ENCODE assay signal across 8 cellular contexts in the genomic region with DNA sequence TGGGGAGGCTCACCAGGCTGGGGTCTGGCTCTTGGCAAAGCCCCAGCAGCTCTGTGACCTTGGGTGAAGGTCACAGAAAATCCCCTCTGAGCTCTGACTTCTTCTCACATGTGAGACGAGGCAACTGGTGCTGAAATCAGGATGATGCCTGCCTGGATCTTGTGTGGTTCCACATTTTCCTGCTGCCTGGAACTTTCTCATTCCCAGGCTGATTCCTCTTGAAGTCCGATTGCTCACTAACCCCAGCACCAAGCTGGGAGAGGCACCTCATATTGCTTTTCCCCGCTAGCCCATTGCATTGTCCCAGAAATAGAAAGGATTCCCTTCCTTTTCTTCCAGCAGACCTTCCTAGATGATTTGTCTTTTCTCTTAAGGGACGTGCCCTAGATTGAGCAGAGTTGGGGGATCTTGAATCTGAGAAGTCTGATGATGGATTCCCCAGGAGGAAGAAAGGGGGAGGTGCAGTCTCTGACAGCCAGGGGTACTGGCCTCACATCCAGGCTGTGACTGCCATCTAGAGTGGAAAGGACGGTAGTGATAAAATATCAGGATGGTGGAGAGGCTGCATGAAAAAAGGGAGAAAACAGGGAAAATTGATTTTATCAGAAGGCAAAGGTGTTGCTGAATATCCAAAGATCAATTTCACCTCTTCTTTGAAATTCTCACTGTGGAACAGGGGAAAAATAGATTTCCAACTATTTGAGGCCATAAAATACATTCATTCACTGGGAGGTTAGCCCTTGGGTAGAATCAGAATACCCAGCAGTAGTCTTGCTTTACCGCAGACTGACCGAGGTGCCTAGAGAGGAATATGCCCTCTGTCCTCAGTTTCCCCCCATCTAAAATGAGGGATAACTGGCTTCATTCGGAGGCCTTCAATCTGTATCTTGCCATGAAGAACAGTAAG.
DNase-seq lines count a peak whose midpoint lies in the region; ATAC-seq and TF ChIP-seq lines count a peak whose summit lies in the region.

No MANE protein-coding gene starts in this region.

- H3K9ac ChIP-seq in PC-3 (ENCODE audit: low read length), result no peak overlapping the region

- no peaks in the 10 kb centered on the region for H3K36me3 ChIP-seq in PC-3 (ENCODE audit: low read depth, low read length)
- no peaks in the 10 kb centered on the region for H3K36me3 ChIP-seq in right atrium auricular region

- no peaks in the 10 kb centered on the region for H4K20me1 ChIP-seq in PC-3 (ENCODE audit: low read length)

- H3K27me3 ChIP-seq in PC-3 (ENCODE audit: low read length), result peaks cover 48% of the 10 kb centered on the region
- H3K27me3 ChIP-seq in right atrium auricular region, result no peaks in the 10 kb centered on the region

- H3K9me3 ChIP-seq in PC-3 (ENCODE audit: low read length) (no peaks in the 10 kb centered on the region; the same call in 1 of the 2 replicates), right atrium auricular region (no peaks in the 10 kb centered on the region)

- no peak overlapping the region for H3K4me2 ChIP-seq in PC-3 (ENCODE audit: low read length)

- peak; percentile 28 for DNase-seq in DMS79 (lab: John Stamatoyannopoulos, UW)
- DNase-seq in HT1080 (ENCODE audit: low read depth), result peak; percentile 55
- DNase-seq in PC-3, result peak; percentile 74
- DNase-seq in anterior cingulate cortex (lab: John Stamatoyannopoulos, UW), result peak in 43 of 58 donors; percentile 31 to 90 (median 56)
- DNase-seq in right atrium auricular region (ENCODE audit: low spot score), result no peak
- DNase-seq in pulmonary artery endothelial cell (ENCODE audit: low read depth, low spot score), result peak; percentile 19

- H3K4me1 ChIP-seq in PC-3 (ENCODE audit: insufficient read depth, low read length), result no peaks in the 10 kb centered on the region
- peaks cover 0 to 25% of the 10 kb centered on the region in 2 donors for H3K4me1 ChIP-seq in right atrium auricular region

- intact Hi-C loops in PC-3 (cut with micrococcal nuclease), result loop anchor here (1.0 to 10.0 kb wide), 2 partner anchors 72 to 405 kb away; no protein-coding TSS in a partner anchor

- no peaks in the 10 kb centered on the region for H3K79me2 ChIP-seq in PC-3 (ENCODE audit: low read length)

- no peak overlapping the region for H3K27ac ChIP-seq in PC-3 (ENCODE audit: low read length)
- H3K27ac ChIP-seq in right atrium auricular region, result peak overlapping the region; percentile 65 to 68

- H3F3A ChIP-seq in PC-3 (ENCODE audit: low read length, unreplicated experiment), result no peaks in the 10 kb centered on the region

- CTCF ChIA-PET in PC-3 (lab: Charles Lee), result no interaction called here

- peak; percentile 93 for ATAC-seq in GM19438 (IDR thresholded peaks at IDR 0.05; ENCODE audit: low read depth, unreplicated experiment)
- ATAC-seq in PC-3, result peak; percentile 98
- ATAC-seq in HG03159 (IDR thresholded peaks at IDR 0.05; ENCODE audit: unreplicated experiment), result no peak

- no peaks in the 10 kb centered on the region for H3K9me2 ChIP-seq in PC-3 (replicated peaks; ENCODE audit: low read length)

- H3K4me3 ChIP-seq in PC-3 (ENCODE audit: low read length) (no peak overlapping the region), right atrium auricular region (no peak overlapping the region)

- POLR2A ChIA-PET in PC-3 (lab: Charles Lee; ENCODE audit: unreplicated experiment), result no interaction called here

- H2AFZ ChIP-seq in PC-3 (ENCODE audit: low read length), result no peak overlapping the region

- no TSS peak for BruUV-seq in PC-3 (replicated peaks; lab: Mats Ljungman, UMichigan)

- TF ChIP-seq CTCF in PC-3 (conservative IDR thresholded peaks at IDR 0.05; ENCODE audit: low read depth, low read length), result peak; percentile 88
- TF ChIP-seq CTCF in right atrium auricular region (IDR thresholded peaks at IDR 0.05), result peak; percentile 81 to 92
